Comparison of ENCODE assay signal across 1 cellular context in genomic region chr7:117296066-117296465, GRCh38.
TF ChIP-seq lines count a peak whose summit lies in the region.

No MANE protein-coding gene starts in this region.

TF ChIP-seq in GM23338, 12 proteins besides CTCF, POLR2A, EP300 and RAD21 (continued from another document):
- TF ChIP-seq STAT1 (IDR thresholded peaks at IDR 0.05; ENCODE audit: unreplicated experiment): no peak
- TF ChIP-seq ZNF114 (CRISPR knock-in tag; IDR thresholded peaks at IDR 0.05): no peak
